In genomic region chr9:112341741-112342140, GRCh38 we compare ENCODE assay signal across 15 cellular contexts. TPM values are rescaled to one million over a fixed set of nuclear protein-coding genes. Genes with fewer than 3 reads are reported as not detected.
DNase-seq lines count a peak whose midpoint lies in the region; ATAC-seq, FAIRE-seq and TF ChIP-seq lines count a peak whose summit lies in the region.
"Had no signal": no experiment of that assay in that cellular context is flagged by ENCODE, and none has a peak within 500 bp of the region (broad histone marks: within the 10 kb centered on the region; RNA-seq: fewer than 3 reads in every experiment).

No MANE protein-coding gene starts in this region.

- POLR2A ChIA-PET in activated CD8-positive, alpha-beta T cell treated with anti-CD3 and anti-CD28 coated beads, Interleukin-2, amount 10 ng/mL, durations not matched to agents 7 days and 5 days (lab: Charles Lee), result interaction anchor here (1.1 kb wide), 1 partner anchor 8 kb away, joined by 3 read pairs; the partner anchor contains the start of gene PTBP3

- no peak overlapping the region for H3K4me3 ChIP-seq in GM23338
- H3K4me3 ChIP-seq in Karpas-422 (ENCODE audit: low read length), result no peak overlapping the region
- H3K4me3 ChIP-seq in upper lobe of left lung, result no peak overlapping the region
- H3K4me3 ChIP-seq: left lung had no signal

- H4K20me1 ChIP-seq in GM23338 (replicated peaks; ENCODE audit: insufficient read depth) (no peaks in the 10 kb centered on the region), Karpas-422 (ENCODE audit: insufficient read depth, low read depth, low read length) (no peaks in the 10 kb centered on the region)

- H2AFZ ChIP-seq in GM23338 (peak overlapping the region; percentile 0; the same call in 1 of the 2 replicates), Karpas-422 (ENCODE audit: low read length) (no peak overlapping the region)

- TF ChIP-seq EP300 in upper lobe of left lung (IDR thresholded peaks at IDR 0.05), result no peak

- CTCF ChIA-PET in activated CD8-positive, alpha-beta T cell treated with anti-CD3 and anti-CD28 coated beads, Interleukin-2, amount 10 ng/mL, durations not matched to agents 7 days and 5 days (lab: Charles Lee), result interaction anchor here (1.0 kb wide), 2 partner anchors 20 to 38 kb away, joined by 3 read pairs; no protein-coding TSS in a partner anchor

- peak; percentile 41 for DNase-seq in GM23338 (ENCODE audit: low spot score)
- DNase-seq in RCC 7860 (ENCODE audit: low spot score), result peak; percentile 71
- peak; percentile 35 for DNase-seq in fibroblast of peridontal ligament (ENCODE audit: extremely low read depth)
- DNase-seq in renal cortical epithelial cell (ENCODE audit: low read depth), result peak; percentile 80
- no peak for DNase-seq in activated CD8-positive, alpha-beta T cell treated with anti-CD3 and anti-CD28 coated beads, Interleukin-2, amount 10 ng/mL, durations not matched to agents 7 days and 5 days
- DNase-seq in Karpas-422, result no peak
- no peak for DNase-seq in upper lobe of left lung
- DNase-seq in iPS-NIHi11 (ENCODE audit: low spot score), result no peak
- DNase-seq: activated CD4-positive, alpha-beta T cell treated with anti-CD3 and anti-CD28 coated beads, Interleukin-2, amount 10 ng/mL, durations not matched to agents 7 days and 5 days; anterior cingulate cortex; left lung; MM.1S; stimulated activated CD4-positive, alpha-beta T cell treated with anti-CD3 and anti-CD28 coated beads, Interleukin-12 subunit alpha, Interleukin-12 subunit beta, amount 100 ng/mL, for 4 hours had no signal

- H3K36me3 Mint-ChIP-seq in GM23338 (ENCODE audit: low read depth), result no peaks in the 10 kb centered on the region; the same call in 2 of the 3 replicates
- no peaks in the 10 kb centered on the region for H3K36me3 Mint-ChIP-seq in activated CD8-positive, alpha-beta T cell treated with anti-CD3 and anti-CD28 coated beads, Interleukin-2, amount 10 ng/mL, durations not matched to agents 7 days and 5 days (ENCODE audit: low read depth)

- TF ChIP-seq CTCF in GM23338 (conservative IDR thresholded peaks at IDR 0.05; ENCODE audit: low read depth in 2 of 2), result no peak
- no peak for TF ChIP-seq CTCF in upper lobe of left lung (IDR thresholded peaks at IDR 0.05)

- no peaks in the 10 kb centered on the region for H3K27me3 ChIP-seq in GM23338 (ENCODE audit: insufficient read depth)
- H3K27me3 ChIP-seq in Karpas-422 (ENCODE audit: low read length), result no peaks in the 10 kb centered on the region
- no peaks in the 10 kb centered on the region for H3K27me3 ChIP-seq in upper lobe of left lung
- H3K27me3 ChIP-seq: left lung had no signal

- FAIRE-seq in RCC 7860 (lab: Jason Lieb, UNC), result peak; percentile 51

- H3K9me2 ChIP-seq in GM23338 (ENCODE audit: insufficient read depth), result no peaks in the 10 kb centered on the region
- H3K9me2 ChIP-seq in Karpas-422 (replicated peaks; ENCODE audit: insufficient read depth, low read length), result no peaks in the 10 kb centered on the region

- no peaks in the 10 kb centered on the region for H3K36me3 ChIP-seq in GM23338 (ENCODE audit: insufficient read depth)
- no peaks in the 10 kb centered on the region for H3K36me3 ChIP-seq in Karpas-422 (ENCODE audit: insufficient read depth, low read length)
- H3K36me3 ChIP-seq in upper lobe of left lung, result no peaks in the 10 kb centered on the region
- H3K36me3 ChIP-seq: left lung had no signal

- peaks cover 8% of the 10 kb centered on the region; the same call in 2 of the 3 replicates for H3K4me1 Mint-ChIP-seq in GM23338
- H3K4me1 Mint-ChIP-seq in activated CD8-positive, alpha-beta T cell treated with anti-CD3 and anti-CD28 coated beads, Interleukin-2, amount 10 ng/mL, durations not matched to agents 7 days and 5 days (ENCODE audit: low read depth), result no peaks in the 10 kb centered on the region
- H3K4me1 Mint-ChIP-seq: activated CD4-positive, alpha-beta T cell treated with anti-CD3 and anti-CD28 coated beads, Interleukin-2, amount 10 ng/mL, durations not matched to agents 7 days and 5 days had no signal

- H3K4me2 ChIP-seq in GM23338 (no peak overlapping the region), Karpas-422 (ENCODE audit: low read depth, low read length, poor library complexity, severe bottlenecking) (no peak overlapping the region)

- H3K27me3 Mint-ChIP-seq in GM23338 (ENCODE audit: insufficient read depth, low read depth, poor library complexity), result peaks cover 5% of the 10 kb centered on the region
- H3K27me3 Mint-ChIP-seq in activated CD8-positive, alpha-beta T cell treated with anti-CD3 and anti-CD28 coated beads, Interleukin-2, amount 10 ng/mL, durations not matched to agents 7 days and 5 days (ENCODE audit: low read depth), result peaks cover 5% of the 10 kb centered on the region
- H3K27me3 Mint-ChIP-seq: activated CD4-positive, alpha-beta T cell treated with anti-CD3 and anti-CD28 coated beads, Interleukin-2, amount 10 ng/mL, durations not matched to agents 7 days and 5 days had no signal

- H3K9me3 ChIP-seq in Karpas-422 (ENCODE audit: low read length) (no peaks in the 10 kb centered on the region), upper lobe of left lung (no peaks in the 10 kb centered on the region)
- H3K9me3 ChIP-seq: left lung had no signal

- H3K4me3 Mint-ChIP-seq in GM23338, result no peak overlapping the region
- H3K4me3 Mint-ChIP-seq in activated CD8-positive, alpha-beta T cell treated with anti-CD3 and anti-CD28 coated beads, Interleukin-2, amount 10 ng/mL, durations not matched to agents 7 days and 5 days, result no peak overlapping the region
- H3K4me3 Mint-ChIP-seq: activated CD4-positive, alpha-beta T cell treated with anti-CD3 and anti-CD28 coated beads, Interleukin-2, amount 10 ng/mL, durations not matched to agents 7 days and 5 days; activated T-helper 1 cell treated with anti-CD3 and anti-CD28 coated beads, Interleukin-12 subunit alpha, Interleukin-12 subunit beta, Interleukin-2, Interleukin-4 antibody, amounts not matched to agents 30 ng/mL and 10 ng/mL and 1 ng/mL, durations not matched to agents 14 hours and 24 hours and 36 hours; T-helper 1 cell treated with Interleukin-12 subunit alpha and Interleukin-12 subunit beta and Interleukin-4 antibody, amounts not matched to agents 30 μg/mL and 1 μg/mL, for 36 hours had no signal

- no peaks in the 10 kb centered on the region for H3K79me2 ChIP-seq in GM23338 (replicated peaks; ENCODE audit: insufficient read depth)
- H3K79me2 ChIP-seq in Karpas-422 (ENCODE audit: low read length), result no peaks in the 10 kb centered on the region

- no peak overlapping the region for H3K9ac ChIP-seq in Karpas-422 (ENCODE audit: low read length)

- H3K27ac Mint-ChIP-seq in GM23338, result no peak overlapping the region
- no peak overlapping the region for H3K27ac Mint-ChIP-seq in activated CD8-positive, alpha-beta T cell treated with anti-CD3 and anti-CD28 coated beads, Interleukin-2, amount 10 ng/mL, durations not matched to agents 7 days and 5 days
- H3K27ac Mint-ChIP-seq: activated CD4-positive, alpha-beta T cell treated with anti-CD3 and anti-CD28 coated beads, Interleukin-2, amount 10 ng/mL, durations not matched to agents 7 days and 5 days; activated T-helper 1 cell treated with anti-CD3 and anti-CD28 coated beads, Interleukin-12 subunit alpha, Interleukin-12 subunit beta, Interleukin-2, Interleukin-4 antibody, amounts not matched to agents 30 ng/mL and 10 ng/mL and 1 ng/mL, durations not matched to agents 14 hours and 24 hours and 36 hours; T-helper 1 cell treated with Interleukin-12 subunit alpha and Interleukin-12 subunit beta and Interleukin-4 antibody, amounts not matched to agents 30 μg/mL and 1 μg/mL, for 36 hours had no signal

- H3F3A ChIP-seq in GM23338 (replicated peaks; ENCODE audit: low read depth), result no peaks in the 10 kb centered on the region

- no peaks in the 10 kb centered on the region; the same call in 2 of the 3 replicates for H3K9me3 Mint-ChIP-seq in GM23338
- H3K9me3 Mint-ChIP-seq in activated CD8-positive, alpha-beta T cell treated with anti-CD3 and anti-CD28 coated beads, Interleukin-2, amount 10 ng/mL, durations not matched to agents 7 days and 5 days (ENCODE audit: insufficient read depth), result no peaks in the 10 kb centered on the region
- H3K9me3 Mint-ChIP-seq: activated CD4-positive, alpha-beta T cell treated with anti-CD3 and anti-CD28 coated beads, Interleukin-2, amount 10 ng/mL, durations not matched to agents 7 days and 5 days; activated T-helper 1 cell treated with anti-CD3 and anti-CD28 coated beads, Interleukin-12 subunit alpha, Interleukin-12 subunit beta, Interleukin-2, Interleukin-4 antibody, amounts not matched to agents 30 ng/mL and 10 ng/mL and 1 ng/mL, durations not matched to agents 14 hours and 24 hours and 36 hours; T-helper 1 cell treated with Interleukin-12 subunit alpha and Interleukin-12 subunit beta and Interleukin-4 antibody, amounts not matched to agents 30 μg/mL and 1 μg/mL, for 36 hours had no signal

- no peak for ATAC-seq in GM23338
- no peak for ATAC-seq in activated CD8-positive, alpha-beta T cell treated with anti-CD3 and anti-CD28 coated beads, Interleukin-2, amount 10 ng/mL, durations not matched to agents 7 days and 5 days
- no peak for ATAC-seq in upper lobe of left lung (ENCODE audit: low FRiP score in 2 of 2)
- ATAC-seq: left lung had no signal

- peak overlapping the region; percentile 76 for H3K27ac ChIP-seq in GM23338 (ENCODE audit: low read depth)
- no peak overlapping the region for H3K27ac ChIP-seq in Karpas-422 (ENCODE audit: low read length)
- H3K27ac ChIP-seq in upper lobe of left lung, result no peak overlapping the region
- H3K27ac ChIP-seq: left lung had no signal

- H3K4me1 ChIP-seq in GM23338 (ENCODE audit: insufficient read depth) (no peaks in the 10 kb centered on the region), Karpas-422 (ENCODE audit: low read length) (no peaks in the 10 kb centered on the region), upper lobe of left lung (no peaks in the 10 kb centered on the region)
- H3K4me1 ChIP-seq: left lung had no signal

- TF ChIP-seq POLR2A in upper lobe of left lung (IDR thresholded peaks at IDR 0.05), result no peak

RNA-seq across cellular contexts. Expression of gene PTBP3, which starts 8.3 kb away (rescaled TPM):
- 91.5 and 92.9 TPM in 2 replicates for total RNA-seq in GM23338 (2014; rRNA removed; shearing (Covaris generic))
- polyA plus RNA-seq in GM23338 (2016; fragmentation: Nextera tagmentation; extraction: Ambion mirVana), result 17.4 and 20.0 TPM in 2 replicates
- 111 and 133 TPM in 2 replicates for total RNA-seq in renal cortical epithelial cell
- 100 to 1,000 TPM; 156 to 176 TPM for total RNA-seq in activated CD8-positive, alpha-beta T cell treated with anti-CD3 and anti-CD28 coated beads, Interleukin-2, amount 10 ng/mL, durations not matched to agents 7 days and 5 days
- total RNA-seq in Karpas-422 (2014; rRNA removed; shearing (Covaris generic); ENCODE audit: low replicate concordance), result 44.2 and 114 TPM in 2 replicates
- 10 to 100 TPM; 34.6 to 88.5 (median 74.4) TPM for total RNA-seq in upper lobe of left lung

RNA-seq across cellular contexts. Expression of gene HSDL2, which starts 38.2 kb away (rescaled TPM):
- total RNA-seq in GM23338 (2014; rRNA removed; shearing (Covaris generic)), result 13.9 and 15.3 TPM in 2 replicates
- 10.2 and 11.4 TPM in 2 replicates for polyA plus RNA-seq in GM23338 (2016; fragmentation: Nextera tagmentation; extraction: Ambion mirVana)
- total RNA-seq in renal cortical epithelial cell, result 33.3 and 64.2 TPM in 2 replicates
- total RNA-seq in activated CD8-positive, alpha-beta T cell treated with anti-CD3 and anti-CD28 coated beads, Interleukin-2, amount 10 ng/mL, durations not matched to agents 7 days and 5 days, result 10 to 100 TPM; 28.9 to 29.8 TPM
- total RNA-seq in Karpas-422 (2014; rRNA removed; shearing (Covaris generic); ENCODE audit: low replicate concordance), result 18.4 and 47.3 TPM in 2 replicates
- total RNA-seq in upper lobe of left lung, result 10 to 100 TPM; 25.1 to 92.6 (median 46.2) TPM

Comparison
In these comparisons a context has a peak if more than half of its experiments do, and no peak if none do; other contexts are left out.
1. DNase-seq: peak in GM23338 (single experiment), RCC 7860 (single experiment), fibroblast of peridontal ligament (single experiment) and renal cortical epithelial cell (single experiment); none in activated CD8-positive, alpha-beta T cell treated with anti-CD3 and anti-CD28 coated beads, Interleukin-2, amount 10 ng/mL, durations not matched to agents 7 days and 5 days (single experiment), Karpas-422 (single experiment), upper lobe of left lung (0 of 2) and iPS-NIHi11 (single experiment).